In genomic region chr1:160410412-160411005, GRCh38 we compare ENCODE assay signal across 9 cellular contexts. TPM values are rescaled to one million over a fixed set of nuclear protein-coding genes. Genes with fewer than 3 reads are reported as not detected.
DNase-seq lines count a peak whose midpoint lies in the region; ATAC-seq, FAIRE-seq and TF ChIP-seq lines count a peak whose summit lies in the region.
"Had no signal": no experiment of that assay in that cellular context is flagged by ENCODE, and none has a peak within 500 bp of the region (broad histone marks: within the 10 kb centered on the region; RNA-seq: fewer than 3 reads in every experiment).

No MANE protein-coding gene starts in this region.

- ATAC-seq in K562 = no peak
- no peak for ATAC-seq in GM18505 (IDR thresholded peaks at IDR 0.05; ENCODE audit: unreplicated experiment)

- no peak overlapping the region for H3K27ac Mint-ChIP-seq in MCF 10A (ENCODE audit: low read depth, unreplicated experiment)

- no peaks in the 10 kb centered on the region for H3K9me1 ChIP-seq in K562 (ENCODE audit: control insufficient read depth, insufficient read depth, low read length)

- TF ChIP-seq EP300 in K562 (IDR thresholded peaks at IDR 0.05; ENCODE audit: low read length) = no peak

- peaks cover 9 to 11% of the 10 kb centered on the region in 2 experiments; a peak in 4 of 5 replicates for H3K4me1 ChIP-seq in K562 (replicated peaks in 1 of 2; ENCODE audit: control insufficient read depth in 2 of 2, insufficient read depth in 2 of 2, low read length in 2 of 2)
- no peaks in the 10 kb centered on the region for H3K4me1 ChIP-seq in BE2C

- TF ChIP-seq RAD21 in K562 (CRISPR knock-in tag; conservative IDR thresholded peaks at IDR 0.05 in 1 of 2, IDR thresholded peaks at IDR 0.05 in 1 of 2) = no peak

- H3K27me3 ChIP-seq in K562 (ENCODE audit: control insufficient read depth in 2 of 2, insufficient read depth in 2 of 2, low read length in 2 of 2) = no peaks in the 10 kb centered on the region; a peak in 1 of 5 replicates
- no peaks in the 10 kb centered on the region for H3K27me3 ChIP-seq in BE2C

- no peak overlapping the region for H3K4me3 Mint-ChIP-seq in MCF 10A (ENCODE audit: unreplicated experiment)

- no peaks in the 10 kb centered on the region for H3K27me3 Mint-ChIP-seq in MCF 10A (ENCODE audit: insufficient read depth, unreplicated experiment)

- H3K9ac ChIP-seq in K562 (ENCODE audit: insufficient read depth in 1 of 2, low read depth in 2 of 2, low read length in 2 of 2) = no peak overlapping the region

- peaks cover 21% of the 10 kb centered on the region for H3K4me1 Mint-ChIP-seq in MCF 10A (ENCODE audit: insufficient read depth, unreplicated experiment)

- BruUV-seq in K562 (replicated peaks; lab: Mats Ljungman, UMichigan) (no TSS peak), MCF 10A (replicated peaks; lab: Mats Ljungman, UMichigan) (no TSS peak)

- TF ChIP-seq CTCF in K562 (IDR thresholded peaks at IDR 0.05 in 2 of 3, conservative IDR thresholded peaks at IDR 0.05 in 1 of 3; ENCODE audit: insufficient read depth in 2 of 3, low read depth in 1 of 3, low read length in 3 of 3) (no peak), BE2C (IDR thresholded peaks at IDR 0.05; ENCODE audit: low read depth, low read length) (no peak), MCF 10A (IDR thresholded peaks at IDR 0.05; ENCODE audit: unreplicated experiment) (no peak)

- POLR2A ChIA-PET in K562 (lab: Yijun Ruan, JAX) = interaction anchor here (0.5 to 1.3 kb wide), 3 partner anchors 11 to 297 kb away, joined by 3 read pairs; no protein-coding TSS in a partner anchor
- POLR2A ChIA-PET in MCF 10A (lab: Yijun Ruan, JAX) = interaction anchor here (1.1 kb wide), 1 partner anchor 8 kb away, joined by 3 read pairs; no protein-coding TSS in a partner anchor

- no peak overlapping the region for H3K4me3 ChIP-seq in K562
- no peak overlapping the region for H3K4me3 ChIP-seq in BE2C (ENCODE audit: low read depth, low read length)

- no peaks in the 10 kb centered on the region for H3K9me3 ChIP-seq in K562 (replicated peaks; ENCODE audit: control insufficient read depth, insufficient read depth, low read depth, low read length)
- no peaks in the 10 kb centered on the region for H3K9me3 ChIP-seq in BE2C

- TF ChIP-seq POLR2A in K562 (conservative IDR thresholded peaks at IDR 0.05) (no peak), GM18505 (IDR thresholded peaks at IDR 0.05; ENCODE audit: borderline replicate concordance, extremely low read depth, insufficient read depth, insufficient read length) (no peak)

- intact Hi-C loops in K562 (cut with micrococcal nuclease) (no loop called here), MCF 10A (cut with micrococcal nuclease) (no loop called here)

- in situ Hi-C loops in K562 (cut with MboI) = no loop called here

- CTCF ChIA-PET in K562 (lab: Yijun Ruan, JAX; ENCODE audit: low intra/inter-chr PET ratio) (no interaction called here), MCF 10A (lab: Yijun Ruan, JAX) (interaction anchor here (2.7 to 9.5 kb wide), 2 partner anchors 33 to 119 kb away, joined by 13 to 116 read pairs; no protein-coding TSS in a partner anchor)

- no peaks in the 10 kb centered on the region for H4K20me1 ChIP-seq in K562 (replicated peaks; ENCODE audit: control insufficient read depth, insufficient read depth, low read length)

- H3K4me2 ChIP-seq in K562 (ENCODE audit: insufficient read depth, low read length) = no peak overlapping the region

- 52% methylated on average over 14 of the region's 18 CpGs for WGBS in K562 (ENCODE audit: insufficient coverage, low coverage, missing lambda C conversion rate)

- no peaks in the 10 kb centered on the region for H3K36me3 Mint-ChIP-seq in MCF 10A (ENCODE audit: insufficient read depth, unreplicated experiment)

- no peaks in the 10 kb centered on the region for H3K9me3 Mint-ChIP-seq in MCF 10A (ENCODE audit: unreplicated experiment)

- DNase-seq in D341Med (ENCODE audit: low spot score) (peak; percentile 35), NCI-H1105 (lab: John Stamatoyannopoulos, UW) (peak; percentile 29), K562 (ENCODE audit: extremely low read depth in 1 of 4, low spot score in 3 of 4) (no peak), medulla oblongata (ENCODE audit: extremely low spot score) (peak; percentile 67), BE2C (no peak), MCF 10A (ENCODE audit: unreplicated experiment) (no peak)
- DNase-seq in central memory CD4-positive, alpha-beta T cell = no peak

- H3K79me2 ChIP-seq in K562 (ENCODE audit: control insufficient read depth, insufficient read depth, low read length) = no peaks in the 10 kb centered on the region

- no peak overlapping the region for H2AFZ ChIP-seq in K562 (ENCODE audit: low read depth, low read length)

- no peak overlapping the region for H3K27ac ChIP-seq in K562 (ENCODE audit: extremely low read depth, low read depth, low read length)

- no peak for FAIRE-seq in K562 (lab: Jason Lieb, UNC)

- no peaks in the 10 kb centered on the region; the same call in 2 of the 3 replicates for H3K36me3 ChIP-seq in K562 (ENCODE audit: control insufficient read depth, insufficient read depth, low read length)
- H3K36me3 ChIP-seq in BE2C = no peaks in the 10 kb centered on the region

TF ChIP-seq in K562, 482 proteins besides CTCF, POLR2A, EP300 and RAD21:
- TF ChIP-seq RFX1 (IDR thresholded peaks at IDR 0.05) (peak; percentile 78), TAF15 (IDR thresholded peaks at IDR 0.05; ENCODE audit: low read depth, low read length) (no peak)

RNA-seq across cellular contexts. Expression of gene VANGL2, which starts 10.1 kb away (rescaled TPM):
- total RNA-seq in K562 (2011; cell fraction: chromatin; rRNA removed; ENCODE audit: low replicate concordance) = 3.7 and 6.1 TPM in 2 replicates
- total RNA-seq in K562 (2011; cell fraction: nucleolus; rRNA removed) = 3.4 and 4.8 TPM in 2 replicates
- 6.5 and 8.4 TPM in 2 replicates for total RNA-seq in K562 (2011; cell fraction: nucleoplasm; rRNA removed)
- total RNA-seq in K562 (2014; rRNA removed) = 0.82 and 1.1 TPM in 2 replicates
- total RNA-seq in K562 (2014; rRNA removed; fragmentation: Illumina TruSeq; extraction: Trizol) = 0.95 and 1.1 TPM in 2 replicates
- 0.98 and 1.1 TPM in 2 replicates for total RNA-seq in K562 (2015; rRNA removed; fragmentation: Illumina TruSeq; extraction: Trizol)
- 3.4 and 3.8 TPM in 2 replicates for total RNA-seq in K562 (2021)
- 4.0 and 4.4 TPM in 2 replicates for polyA plus RNA-seq in K562 (2011; rRNA removed)
- 6.2 and 6.4 TPM in 2 replicates for polyA plus RNA-seq in K562 (2011; cell fraction: cytosol; rRNA removed)
- polyA plus RNA-seq in K562 (2011; cell fraction: nucleus; rRNA removed) = 7.2 and 10.3 TPM in 2 replicates
- polyA plus RNA-seq in K562 (2012) = 2.0 and 3.4 TPM in 2 replicates
- 3.5 TPM in 2 replicates for polyA plus RNA-seq in K562 (2014; fragmentation: Illumina TruSeq; extraction: Trizol)
- under 1 TPM; 0.28 to 0.42 TPM for polyA plus RNA-seq in K562 (2014; fragmentation: Nextera tagmentation; extraction: Ambion mirVana)
- 3.7 and 3.9 TPM in 2 replicates for polyA plus RNA-seq in K562 (2014; rRNA removed)
- 2.5 and 3.3 TPM in 2 replicates for polyA minus RNA-seq in K562 (2011; rRNA and poly(A)+ RNA removed)
- 1.5 and 2.5 TPM in 2 replicates for polyA minus RNA-seq in K562 (2011; cell fraction: cytosol; rRNA and poly(A)+ RNA removed)
- polyA minus RNA-seq in K562 (2011; cell fraction: nucleus; rRNA and poly(A)+ RNA removed) = 1.1 and 1.3 TPM in 2 replicates
- 15.4 TPM for polyA plus RNA-seq in BE2C (2012; ENCODE audit: insufficient read depth, insufficient read length, low read depth)
- total RNA-seq in MCF 10A (2022) = 0.26 and 0.27 TPM in 2 replicates

RNA-seq across cellular contexts. Expression of gene NHLH1, which starts 43.6 kb away (rescaled TPM):
- total RNA-seq in K562 (2011; cell fraction: chromatin; rRNA removed; ENCODE audit: low replicate concordance) = 1.5 and 2.6 TPM in 2 replicates
- 1.3 and 2.0 TPM in 2 replicates for total RNA-seq in K562 (2011; cell fraction: nucleolus; rRNA removed)
- 2.5 and 2.9 TPM in 2 replicates for total RNA-seq in K562 (2011; cell fraction: nucleoplasm; rRNA removed)
- total RNA-seq in K562 (2014; rRNA removed) (0.09 and 0.16 TPM in 2 replicates), K562 (2014; rRNA removed; fragmentation: Illumina TruSeq; extraction: Trizol) (0.33 and 0.35 TPM in 2 replicates), K562 (2015; rRNA removed; fragmentation: Illumina TruSeq; extraction: Trizol) (not detected in 2 replicates), K562 (2021) (0.78 and 0.84 TPM in 2 replicates), MCF 10A (2022) (0.12 and 0.20 TPM in 2 replicates)
- polyA plus RNA-seq in K562 (2011; rRNA removed) (0.29 and 0.57 TPM in 2 replicates), K562 (2014; fragmentation: Illumina TruSeq; extraction: Trizol) (0.88 and 1.0 TPM in 2 replicates), K562 (2014; fragmentation: Nextera tagmentation; extraction: Ambion mirVana) (under 1 TPM; 0.20 to 0.37 TPM), K562 (2014; rRNA removed) (1.3 and 1.4 TPM in 2 replicates)
- polyA plus RNA-seq in K562 (2011; cell fraction: cytosol; rRNA removed) = 0.40 and 0.71 TPM in 2 replicates
- 1.2 and 1.4 TPM in 2 replicates for polyA plus RNA-seq in K562 (2011; cell fraction: nucleus; rRNA removed)
- polyA plus RNA-seq in K562 (2012) = 0.31 and 1.6 TPM in 2 replicates
- 0.21 and 0.25 TPM in 2 replicates for polyA minus RNA-seq in K562 (2011; rRNA and poly(A)+ RNA removed)
- polyA minus RNA-seq in K562 (2011; cell fraction: cytosol; rRNA and poly(A)+ RNA removed) = 0.46 TPM in 1 of 2 replicates, not detected in the other
- 0.40 and 0.78 TPM in 2 replicates for polyA minus RNA-seq in K562 (2011; cell fraction: nucleus; rRNA and poly(A)+ RNA removed)
- 4.6 TPM for polyA plus RNA-seq in BE2C (2012; ENCODE audit: insufficient read depth, insufficient read length, low read depth)
- total RNA-seq: RPMI7951 had no signal

Comparison
In these comparisons a context has a peak if more than half of its experiments do, and no peak if none do; other contexts are left out.
1. DNase-seq: peak in D341Med (single experiment), NCI-H1105 (single experiment) and medulla oblongata (single experiment); none in K562 (0 of 4), central memory CD4-positive, alpha-beta T cell (single experiment), BE2C (single experiment) and MCF 10A (single experiment).